ENCODE assay signal across 18 cellular contexts in genomic region chr6:117423754-117424153, GRCh38. TPM values are rescaled to one million over a fixed set of nuclear protein-coding genes. Genes with fewer than 3 reads are reported as not detected.
"Had no signal": no experiment of that assay in that cellular context is flagged by ENCODE, and none has a peak within 500 bp of the region (broad histone marks: within the 10 kb centered on the region; RNA-seq: fewer than 3 reads in every experiment).

No MANE protein-coding gene starts in this region.

- H3K4me1 ChIP-seq: prostate gland, right lobe of liver, spleen had no signal

- H3K4me1 Mint-ChIP-seq: activated naive CD8-positive, alpha-beta T cell treated with anti-CD3 and anti-CD28 coated beads, Interleukin-2, amount 50 U/mL, for 24 hours; nephron had no signal

- H3K9me3 ChIP-seq: prostate gland, right lobe of liver, spleen had no signal

- H3K27ac ChIP-seq: prostate gland, right lobe of liver, spleen had no signal

- H3K36me3 ChIP-seq: prostate gland, right lobe of liver, spleen had no signal

- H3K9me3 Mint-ChIP-seq: activated naive CD8-positive, alpha-beta T cell treated with anti-CD3 and anti-CD28 coated beads, Interleukin-2, amount 50 U/mL, for 24 hours; activated T-helper 1 cell treated with anti-CD3 and anti-CD28 coated beads, Interleukin-12 subunit alpha, Interleukin-12 subunit beta, Interleukin-2, Interleukin-4 antibody, amounts not matched to agents 30 ng/mL and 10 ng/mL and 1 ng/mL, durations not matched to agents 14 hours and 24 hours and 36 hours; nephron; stimulated activated naive CD8-positive, alpha-beta T cell treated with anti-CD3 and anti-CD28 coated beads, Interleukin-15, Interleukin-2, amounts not matched to agents 100 ng/mL and 50 ng/mL, for 24 hours had no signal

- H3K4me3 Mint-ChIP-seq: activated naive CD8-positive, alpha-beta T cell treated with anti-CD3 and anti-CD28 coated beads, Interleukin-2, amount 50 U/mL, for 24 hours; activated T-helper 1 cell treated with anti-CD3 and anti-CD28 coated beads, Interleukin-12 subunit alpha, Interleukin-12 subunit beta, Interleukin-2, Interleukin-4 antibody, amounts not matched to agents 30 ng/mL and 10 ng/mL and 1 ng/mL, durations not matched to agents 14 hours and 24 hours and 36 hours; nephron; stimulated activated naive CD8-positive, alpha-beta T cell treated with anti-CD3 and anti-CD28 coated beads, Interleukin-15, Interleukin-2, amounts not matched to agents 100 ng/mL and 50 ng/mL, for 24 hours had no signal

- H3K27me3 ChIP-seq: right lobe of liver had no signal

- H3K4me3 ChIP-seq: prostate gland, right lobe of liver, spleen had no signal

- ATAC-seq: activated CD4-positive, CD25-positive, alpha-beta regulatory T cell treated with anti-CD3 and anti-CD28 coated beads, Interleukin-2, amount 50 U/mL, for 24 hours; activated naive CD8-positive, alpha-beta T cell treated with anti-CD3 and anti-CD28 coated beads, Interleukin-2, amount 50 U/mL, for 24 hours; right lobe of liver had no signal

- DNase-seq: activated CD4-positive, alpha-beta T cell treated with anti-CD3 and anti-CD28 coated beads, Interleukin-2, amount 50 U/mL, for 1 hour; activated naive CD4-positive, alpha-beta T cell treated with Interleukin-2 at 50 U/mL for 16 hours; activated naive CD8-positive, alpha-beta T cell treated with anti-CD3 and anti-CD28 coated beads, Interleukin-2, amount 50 U/mL, for 24 hours; aorta; kidney; mesenchymal stem cell; nucleus accumbens; right lobe of liver; spleen had no signal

- H3K27ac Mint-ChIP-seq: activated naive CD8-positive, alpha-beta T cell treated with anti-CD3 and anti-CD28 coated beads, Interleukin-2, amount 50 U/mL, for 24 hours; activated T-helper 1 cell treated with anti-CD3 and anti-CD28 coated beads, Interleukin-12 subunit alpha, Interleukin-12 subunit beta, Interleukin-2, Interleukin-4 antibody, amounts not matched to agents 30 ng/mL and 10 ng/mL and 1 ng/mL, durations not matched to agents 14 hours and 24 hours and 36 hours; nephron; stimulated activated naive CD8-positive, alpha-beta T cell treated with anti-CD3 and anti-CD28 coated beads, Interleukin-15, Interleukin-2, amounts not matched to agents 100 ng/mL and 50 ng/mL, for 24 hours had no signal

RNA-seq across cellular contexts. Expression of gene ROS1, which starts 2.0 kb away (rescaled TPM):
- total RNA-seq: activated CD8-positive, alpha-beta memory T cell treated with anti-CD3 and anti-CD28 coated beads for 36 hours; activated T-helper 1 cell treated with anti-CD3 and anti-CD28 coated beads, Interleukin-12 subunit alpha, Interleukin-12 subunit beta, Interleukin-2, Interleukin-4 antibody, amounts not matched to agents 30 ng/mL and 10 ng/mL and 1 ng/mL, durations not matched to agents 14 hours and 24 hours and 36 hours; dermis microvascular lymphatic vessel endothelial cell; epithelial cell of proximal tubule; urinary bladder had no signal
